ENCODE assay signal across 8 cellular contexts in genomic region chr5:141040093-141040762, GRCh38. TPM values are rescaled to one million over a fixed set of nuclear protein-coding genes. Genes with fewer than 3 reads are reported as not detected.
DNase-seq lines count a peak whose midpoint lies in the region; ATAC-seq, FAIRE-seq and TF ChIP-seq lines count a peak whose summit lies in the region.

No MANE protein-coding gene starts in this region.

- no peaks in the 10 kb centered on the region for H3K79me2 ChIP-seq in GM23248 (ENCODE audit: insufficient read depth)

- no peak overlapping the region for H3K27ac ChIP-seq in GM23248
- H3K27ac ChIP-seq in small intestine (ENCODE audit: low read depth in 1 of 2, low read length in 1 of 2): no peak overlapping the region

- H3K9me3 ChIP-seq in GM23248 (ENCODE audit: low read depth) (no peaks in the 10 kb centered on the region), small intestine (ENCODE audit: control insufficient read depth, low read depth) (no peaks in the 10 kb centered on the region)

- H3K4me1 ChIP-seq in GM23248 (ENCODE audit: insufficient read depth) (no peaks in the 10 kb centered on the region), small intestine (ENCODE audit: control insufficient read depth in 2 of 2, insufficient read depth in 1 of 2, low read depth in 1 of 2, low read length in 1 of 2) (no peaks in the 10 kb centered on the region)

- no peaks in the 10 kb centered on the region for H3K27me3 ChIP-seq in GM23248 (replicated peaks; ENCODE audit: insufficient read depth)
- no peaks in the 10 kb centered on the region for H3K27me3 ChIP-seq in small intestine (ENCODE audit: control insufficient read depth in 2 of 2, insufficient read depth in 2 of 2, low read length in 2 of 2)

- H3K4me3 ChIP-seq in GM23248 (no peak overlapping the region), choroid plexus epithelial cell (ENCODE audit: low read depth, low read length) (no peak overlapping the region), small intestine (ENCODE audit: low read depth in 1 of 2, low read length in 2 of 2) (no peak overlapping the region)

- H4K20me1 ChIP-seq in GM23248 (ENCODE audit: insufficient read depth): no peaks in the 10 kb centered on the region

- 13 to 15% methylated on average over 24 of the region's 24 CpGs for WGBS in GM23248 (ENCODE audit: low coverage in 1 of 2, low lambda C conversion rate in 2 of 2, missing lambda C conversion rate in 2 of 2), 2 experiments
- 11 to 20% (median 19%) methylated on average over 24 of the region's 24 CpGs for WGBS in small intestine, 3 donors

- in situ Hi-C loops in GM23248 (cut with MboI): no loop called here

- H3K4me2 ChIP-seq in GM23248 (ENCODE audit: unreplicated experiment): no peak overlapping the region

- 0 out of 2 replicates have a peak, but pooled peaks cover 14% of the 10 kb centered on the region for H3F3A ChIP-seq in GM23248 (ENCODE audit: insufficient read depth)

- H3K9me2 ChIP-seq in GM23248 (ENCODE audit: insufficient read depth): no peaks in the 10 kb centered on the region

- no peak for TF ChIP-seq CTCF in choroid plexus epithelial cell (conservative IDR thresholded peaks at IDR 0.05; ENCODE audit: low read depth, low read length)

- H2AFZ ChIP-seq in GM23248: peak overlapping the region; percentile 9

- no peak overlapping the region for H3K9ac ChIP-seq in GM23248

- DNase-seq in GM23248 (peak; percentile 31), NCI-H2227 treated with DMSO at 0.1 percent for 48 hours (lab: John Stamatoyannopoulos, UW) (peak; percentile 83), choroid plexus epithelial cell (ENCODE audit: low read depth) (peak; percentile 2), medulla oblongata (ENCODE audit: extremely low spot score) (peak; percentile 83), small intestine (no peak)
- DNase-seq in stimulated activated CD8-positive, alpha-beta memory T cell treated with anti-CD3 and anti-CD28 coated beads, Interleukin-4, amount 100 ng/mL, for 48 hours: no peak

- no peaks in the 10 kb centered on the region for H3K36me3 ChIP-seq in GM23248 (ENCODE audit: low read depth)
- H3K36me3 ChIP-seq in small intestine (ENCODE audit: control insufficient read depth in 2 of 2, insufficient read depth in 2 of 2, low read length in 2 of 2): no peaks in the 10 kb centered on the region

- FAIRE-seq in small intestine (lab: Jason Lieb, UNC): no peak

- ATAC-seq in GM18858 (IDR thresholded peaks at IDR 0.05; ENCODE audit: unreplicated experiment): no peak
- ATAC-seq in GM21360 (IDR thresholded peaks at IDR 0.05; ENCODE audit: unreplicated experiment): no peak

RNA-seq across cellular contexts. Expression of gene PCDHB1, which starts 10.9 kb away (rescaled TPM):
- total RNA-seq in GM23248 (2014; rRNA removed; shearing (Covaris generic)): not detected in 2 replicates
- polyA plus RNA-seq in GM23248 (2016; fragmentation: Nextera tagmentation; extraction: Ambion mirVana) (not detected in 2 replicates), small intestine (under 1 TPM in 1 of 3 donors, not detected in 2; 0.04 TPM)

RNA-seq across cellular contexts. Expression of gene PCDHB2, which starts 54.2 kb away (rescaled TPM):
- 4.9 and 8.9 TPM in 2 replicates for total RNA-seq in GM23248 (2014; rRNA removed; shearing (Covaris generic))
- 4.4 and 6.0 TPM in 2 replicates for polyA plus RNA-seq in GM23248 (2016; fragmentation: Nextera tagmentation; extraction: Ambion mirVana)
- under 1 TPM in 2 of 3 donors, not detected in 1; 0.27 to 0.98 TPM for polyA plus RNA-seq in small intestine

Comparison
In these comparisons a context has a peak if more than half of its experiments do, and no peak if none do; other contexts are left out.
1. DNase-seq: peak in GM23248 (single experiment), NCI-H2227 treated with DMSO at 0.1 percent for 48 hours (single experiment), choroid plexus epithelial cell (single experiment) and medulla oblongata (single experiment); none in stimulated activated CD8-positive, alpha-beta memory T cell treated with anti-CD3 and anti-CD28 coated beads, Interleukin-4, amount 100 ng/mL, for 48 hours (single experiment) and small intestine (single experiment).